8 cellular contexts compared by ENCODE assay signal in genomic region chr6:125791151-125791819, GRCh38. TPM values are rescaled to one million over a fixed set of nuclear protein-coding genes. Genes with fewer than 3 reads are reported as not detected.
DNase-seq lines count a peak whose midpoint lies in the region; ATAC-seq and TF ChIP-seq lines count a peak whose summit lies in the region.

No MANE protein-coding gene starts in this region.

- peaks cover 13% of the 10 kb centered on the region for H3K79me2 ChIP-seq in GM23338 (replicated peaks; ENCODE audit: insufficient read depth)

- H3K27me3 Mint-ChIP-seq in GM23338 (ENCODE audit: insufficient read depth, low read depth, poor library complexity), result peaks cover 4% of the 10 kb centered on the region

- H3K9me3 ChIP-seq in KOPT-K1 (ENCODE audit: insufficient read depth, low read length, poor library complexity, severe bottlenecking) (no peaks in the 10 kb centered on the region), iPS DF 6.9 (ENCODE audit: control insufficient read depth, insufficient read depth, low read length) (no peaks in the 10 kb centered on the region)

- intact Hi-C loops in sciatic nerve (cut with DNase I), result no loop called here

- no peaks in the 10 kb centered on the region; the same call in 2 of the 3 replicates for H3K36me3 Mint-ChIP-seq in GM23338 (ENCODE audit: low read depth)

- H3K4me1 Mint-ChIP-seq in GM23338, result peaks cover 24% of the 10 kb centered on the region

- in situ Hi-C loops in astrocyte of the spinal cord (cut with HindIII; ENCODE audit: low sequenced_read_pairs), result no loop called here

- H3F3A ChIP-seq in GM23338 (replicated peaks; ENCODE audit: low read depth), result peaks cover 7% of the 10 kb centered on the region; the same call in 1 of the 2 replicates

- peak overlapping the region; percentile 92 for H3K4me2 ChIP-seq in GM23338

- H3K9me3 Mint-ChIP-seq in GM23338, result no peaks in the 10 kb centered on the region

- no peaks in the 10 kb centered on the region for H4K20me1 ChIP-seq in GM23338 (replicated peaks; ENCODE audit: insufficient read depth)

- H3K27ac ChIP-seq in GM23338 (ENCODE audit: low read depth), result no peak overlapping the region
- H3K27ac ChIP-seq in KOPT-K1 (ENCODE audit: low read depth, low read length, poor library complexity, severe bottlenecking), result peak overlapping the region; percentile 82
- H3K27ac ChIP-seq in iPS DF 6.9 (ENCODE audit: low read length), result no peak overlapping the region

- no peaks in the 10 kb centered on the region for H3K36me3 ChIP-seq in GM23338 (ENCODE audit: insufficient read depth)
- H3K36me3 ChIP-seq in KOPT-K1 (ENCODE audit: insufficient read depth, low read length), result no peaks in the 10 kb centered on the region; the same call in 1 of the 2 replicates
- H3K36me3 ChIP-seq in iPS DF 6.9 (ENCODE audit: control insufficient read depth, insufficient read depth, low read length), result no peaks in the 10 kb centered on the region

- peaks cover 19% of the 10 kb centered on the region for H3K4me1 ChIP-seq in GM23338 (ENCODE audit: insufficient read depth)
- H3K4me1 ChIP-seq in iPS DF 6.9 (ENCODE audit: control insufficient read depth, insufficient read depth, low read length), result peaks cover 1% of the 10 kb centered on the region

- TF ChIP-seq CTCF in GM23338 (conservative IDR thresholded peaks at IDR 0.05; ENCODE audit: low read depth in 2 of 2) (peak; percentile 51 to 53), astrocyte of the spinal cord (IDR thresholded peaks at IDR 0.05; ENCODE audit: low read depth, low read length) (peak; percentile 77)

- DNase-seq in DMS153 treated with DMSO at 0.1 percent for 48 hours (lab: John Stamatoyannopoulos, UW; ENCODE audit: unreplicated experiment) (peak; percentile 25), DMS153 (lab: John Stamatoyannopoulos, UW) (no peak), GM23338 (ENCODE audit: low spot score) (peak; percentile 55), SK-N-DZ (ENCODE audit: low spot score) (peak; percentile 65), astrocyte of the spinal cord (ENCODE audit: low read depth, low spot score) (peak; percentile 70), iPS DF 6.9 (ENCODE audit: low read depth, low spot score) (no peak), sciatic nerve (ENCODE audit: low spot score) (no peak)

- H2AFZ ChIP-seq in GM23338, result peak overlapping the region; percentile 92

- peak overlapping the region; percentile 85 for H3K4me3 ChIP-seq in GM23338
- H3K4me3 ChIP-seq in astrocyte of the spinal cord (ENCODE audit: low read depth, low read length), result peak overlapping the region; percentile 67
- H3K4me3 ChIP-seq in iPS DF 6.9 (ENCODE audit: low read length), result peak overlapping the region; percentile 99

- ATAC-seq in GM23338, result peak; percentile 27
- ATAC-seq in sciatic nerve, result peak; percentile 57

- no peaks in the 10 kb centered on the region for H3K9me2 ChIP-seq in GM23338 (ENCODE audit: insufficient read depth)

- H3K4me3 Mint-ChIP-seq in GM23338, result peak overlapping the region; percentile 82

- WGBS in iPS DF 6.9 (ENCODE audit: insufficient coverage, insufficient read length), result no CpG with 5 or more reads among the region's 28 CpGs

- no peaks in the 10 kb centered on the region for H3K27me3 ChIP-seq in GM23338 (ENCODE audit: insufficient read depth)
- H3K27me3 ChIP-seq in iPS DF 6.9 (ENCODE audit: control insufficient read depth, insufficient read depth, low read length), result no peaks in the 10 kb centered on the region

- H3K27ac Mint-ChIP-seq in GM23338, result no peak overlapping the region

TF ChIP-seq in GM23338, 12 proteins besides CTCF, POLR2A, EP300 and RAD21 (continues in another document):
- TF ChIP-seq EZH2 (IDR thresholded peaks at IDR 0.05; ENCODE audit: low read depth, unreplicated experiment) (no peak), REST (IDR thresholded peaks at IDR 0.05; ENCODE audit: unreplicated experiment) (no peak), EZH2phosphoT487 (IDR thresholded peaks at IDR 0.05; ENCODE audit: unreplicated experiment) (no peak)

RNA-seq across cellular contexts. Expression of gene NCOA7, which starts 0.5 kb away (rescaled TPM):
- total RNA-seq in GM23338 (2014; rRNA removed; shearing (Covaris generic)), result 9.3 and 14.8 TPM in 2 replicates
- polyA plus RNA-seq in GM23338 (2016; fragmentation: Nextera tagmentation; extraction: Ambion mirVana), result 15.7 and 17.1 TPM in 2 replicates
- 19.8 and 21.4 TPM in 2 replicates for polyA plus RNA-seq in SK-N-DZ (2014; cell fraction: cytosol; rRNA removed)
- 8.5 and 12.2 TPM in 2 replicates for polyA plus RNA-seq in SK-N-DZ (2014; cell fraction: nucleus; rRNA removed)
- 69.0 TPM for total RNA-seq in sciatic nerve

RNA-seq across cellular contexts. Expression of gene HEY2, which starts 41.9 kb away (rescaled TPM):
- 3.7 and 4.3 TPM in 2 replicates for total RNA-seq in GM23338 (2014; rRNA removed; shearing (Covaris generic))
- 7.7 and 8.5 TPM in 2 replicates for polyA plus RNA-seq in GM23338 (2016; fragmentation: Nextera tagmentation; extraction: Ambion mirVana)
- polyA plus RNA-seq in SK-N-DZ (2014; cell fraction: cytosol; rRNA removed), result 0.07 TPM in 1 of 2 replicates, not detected in the other
- not detected in 2 replicates for polyA plus RNA-seq in SK-N-DZ (2014; cell fraction: nucleus; rRNA removed)
- total RNA-seq in sciatic nerve, result 4.3 TPM

Comparison
In these comparisons a context has a peak if more than half of its experiments do, and no peak if none do; other contexts are left out.
1. DNase-seq: peak in DMS153 treated with DMSO at 0.1 percent for 48 hours (single experiment), GM23338 (single experiment), SK-N-DZ (single experiment) and astrocyte of the spinal cord (single experiment); none in DMS153 (single experiment), iPS DF 6.9 (single experiment) and sciatic nerve (single experiment).
2. Peak in every context shown above with its lines, with median percentiles within 50 percentile points of each other: H3K4me3 ChIP-seq.